9 cellular contexts compared by ENCODE assay signal in genomic region chr19:33906578-33907335, GRCh38.
DNase-seq lines count a peak whose midpoint lies in the region; ATAC-seq and TF ChIP-seq lines count a peak whose summit lies in the region.
"Had no signal": no experiment of that assay in that cellular context is flagged by ENCODE, and none has a peak within 500 bp of the region (broad histone marks: within the 10 kb centered on the region; RNA-seq: fewer than 3 reads in every experiment).

No MANE protein-coding gene starts in this region.

- DNase-seq in ecto neural progenitor cell (ENCODE audit: low spot score) = peak; percentile 61
- DNase-seq in left lung = no peak
- no peak for DNase-seq in stimulated activated naive B cell treated with anti-CD40 and anti-IgM and Interleukin-4, amounts not matched to agents 10 μg/mL and 1 μg/mL and 100 μg/mL, for 72 hours
- DNase-seq in NCI-H1694 treated with DMSO at 0.1 percent for 48 hours (lab: John Stamatoyannopoulos, UW) = no peak
- no peak for DNase-seq in cerebellar nuclear complex (lab: John Stamatoyannopoulos, UW)
- DNase-seq: NCI-H1092 treated with DMSO at 0.1 percent for 48 hours had no signal

- ATAC-seq in left lung (peak; percentile 28), HG02759 (IDR thresholded peaks at IDR 0.05; ENCODE audit: unreplicated experiment) (no peak), HG03175 (IDR thresholded peaks at IDR 0.05; ENCODE audit: unreplicated experiment) (no peak)
- peak; percentile 57 to 60 for ATAC-seq in stimulated activated naive B cell treated with anti-CD40 and anti-IgM and Interleukin-4, amounts not matched to agents 10 μg/mL and 1 μg/mL and 100 μg/mL, for 72 hours (replicated peaks)

- H3K4me3 Mint-ChIP-seq in stimulated activated naive B cell treated with anti-CD40 and anti-IgM and Interleukin-4, amounts not matched to agents 10 μg/mL and 1 μg/mL and 100 μg/mL, for 72 hours = peak overlapping the region in 1 of 2 donors; percentile 46

- no peak overlapping the region for H3K9ac ChIP-seq in KMS-11

- peak overlapping the region; percentile 52; the same call in 1 of the 2 replicates for H2AFZ ChIP-seq in KMS-11 (ENCODE audit: low read depth)

- H3K36me3 ChIP-seq in KMS-11 (ENCODE audit: insufficient read depth) = no peaks in the 10 kb centered on the region
- no peaks in the 10 kb centered on the region for H3K36me3 ChIP-seq in left lung

- H3K4me1 ChIP-seq in KMS-11 (ENCODE audit: low read depth, poor library complexity, severe bottlenecking) (no peaks in the 10 kb centered on the region), left lung (peaks cover 0 to 15% of the 10 kb centered on the region in 2 donors)

- no peaks in the 10 kb centered on the region for H4K20me1 ChIP-seq in KMS-11 (ENCODE audit: insufficient read depth)

- peaks cover 34 to 56% of the 10 kb centered on the region in 2 donors for H3K27me3 Mint-ChIP-seq in stimulated activated naive B cell treated with anti-CD40 and anti-IgM and Interleukin-4, amounts not matched to agents 10 μg/mL and 1 μg/mL and 100 μg/mL, for 72 hours

- intact Hi-C loops in left lung (cut with DNase I) = no loop called here

- no peak overlapping the region for H3K27ac ChIP-seq in KMS-11
- peak overlapping the region; percentile 70 to 87 for H3K27ac ChIP-seq in left lung

- peaks cover 2 to 6% of the 10 kb centered on the region in 2 donors for H3K4me1 Mint-ChIP-seq in stimulated activated naive B cell treated with anti-CD40 and anti-IgM and Interleukin-4, amounts not matched to agents 10 μg/mL and 1 μg/mL and 100 μg/mL, for 72 hours

- H3K79me2 ChIP-seq in KMS-11 (ENCODE audit: insufficient read depth, low read depth) = no peaks in the 10 kb centered on the region

- H3K36me3 Mint-ChIP-seq in stimulated activated naive B cell treated with anti-CD40 and anti-IgM and Interleukin-4, amounts not matched to agents 10 μg/mL and 1 μg/mL and 100 μg/mL, for 72 hours = no peaks in the 10 kb centered on the region

- H3K27ac Mint-ChIP-seq in stimulated activated naive B cell treated with anti-CD40 and anti-IgM and Interleukin-4, amounts not matched to agents 10 μg/mL and 1 μg/mL and 100 μg/mL, for 72 hours = no peak overlapping the region

- no peaks in the 10 kb centered on the region for H3K9me3 ChIP-seq in left lung

- H3K27me3 ChIP-seq in KMS-11 (ENCODE audit: insufficient read depth, low read depth) (no peaks in the 10 kb centered on the region), left lung (peaks cover 0 to 51% of the 10 kb centered on the region in 2 donors)

- H3K4me2 ChIP-seq in KMS-11 = no peak overlapping the region

- H3K4me3 ChIP-seq in KMS-11 (IDR thresholded peaks at IDR 0.05; ENCODE audit: insufficient read depth, low read depth, low read length) (no peak overlapping the region), left lung (peak overlapping the region; percentile 44)

- peaks cover 0 to 4% of the 10 kb centered on the region in 2 donors for H3K9me3 Mint-ChIP-seq in stimulated activated naive B cell treated with anti-CD40 and anti-IgM and Interleukin-4, amounts not matched to agents 10 μg/mL and 1 μg/mL and 100 μg/mL, for 72 hours

- no peak for TF ChIP-seq CTCF in KMS-11 (conservative IDR thresholded peaks at IDR 0.05; ENCODE audit: low read depth, low read length)
- no peak for TF ChIP-seq CTCF in left lung (IDR thresholded peaks at IDR 0.05)

Comparison
In these comparisons a context has a peak if more than half of its experiments do, and no peak if none do; other contexts are left out.
1. ATAC-seq: peak in left lung (single experiment) and stimulated activated naive B cell treated with anti-CD40 and anti-IgM and Interleukin-4, amounts not matched to agents 10 μg/mL and 1 μg/mL and 100 μg/mL, for 72 hours (2 of 2); none in HG02759 (single experiment) and HG03175 (single experiment).